1 cellular context compared by ENCODE assay signal in genomic region chr1:12040457-12041051, GRCh38.
TF ChIP-seq lines count a peak whose summit lies in the region.

No MANE protein-coding gene starts in this region.

TF ChIP-seq in K562, 482 proteins besides CTCF, POLR2A, EP300 and RAD21 (continued from another document and continues in another):
- TF ChIP-seq GTF3C2 (IDR thresholded peaks at IDR 0.05; ENCODE audit: borderline replicate concordance, extremely low read depth, insufficient read length) (no peak), BCOR (IDR thresholded peaks at IDR 0.05) (peak; percentile 94), C11orf30 (IDR thresholded peaks at IDR 0.05; ENCODE audit: low read depth) (no peak), KAT7 (CRISPR knock-in tag; IDR thresholded peaks at IDR 0.05; ENCODE audit: borderline replicate concordance) (no peak), TAF15 (IDR thresholded peaks at IDR 0.05; ENCODE audit: low read depth, low read length) (no peak), DLX4 (CRISPR knock-in tag; IDR thresholded peaks at IDR 0.05) (no peak), ZNF232 (CRISPR knock-in tag; IDR thresholded peaks at IDR 0.05) (no peak), POLR2AphosphoS2 (IDR thresholded peaks at IDR 0.05; ENCODE audit: low read length) (no peak), SMAD4 (CRISPR knock-in tag; conservative IDR thresholded peaks at IDR 0.05) (peak; percentile 96), PBX2 (CRISPR knock-in tag; IDR thresholded peaks at IDR 0.05; ENCODE audit: low read depth) (no peak), PBX2 (tag; conservative IDR thresholded peaks at IDR 0.05; ENCODE audit: low read depth) (peak; percentile 72), REST (CRISPR knock-in tag; IDR thresholded peaks at IDR 0.05; ENCODE audit: low read depth) (no peak), MYNN (IDR thresholded peaks at IDR 0.05) (no peak), MYNN (CRISPR knock-in tag; IDR thresholded peaks at IDR 0.05) (no peak), ZNF174 (CRISPR knock-in tag; IDR thresholded peaks at IDR 0.05) (no peak), POLR3A (IDR thresholded peaks at IDR 0.05; ENCODE audit: borderline replicate concordance, extremely low read depth, insufficient read depth, insufficient read length) (no peak), POLR2G (IDR thresholded peaks at IDR 0.05; ENCODE audit: low read depth, low read length) (no peak), XRCC5 (IDR thresholded peaks at IDR 0.05; ENCODE audit: low read depth, low read length) (0 out of 2 replicates have a peak, but pooled peaks have one; percentile 10), SIN3B (IDR thresholded peaks at IDR 0.05; ENCODE audit: low read depth) (no peak), HEY1 (CRISPR knock-in tag; IDR thresholded peaks at IDR 0.05; ENCODE audit: borderline replicate concordance) (no peak), DMBX1 (CRISPR knock-in tag; IDR thresholded peaks at IDR 0.05; ENCODE audit: borderline replicate concordance) (no peak), WHSC1 (IDR thresholded peaks at IDR 0.05; ENCODE audit: low read length) (no peak), ATF1 (CRISPR knock-in tag; IDR thresholded peaks at IDR 0.05) (no peak), ATF1 (tag; IDR thresholded peaks at IDR 0.05) (no peak), HDAC1 (IDR thresholded peaks at IDR 0.05) (no peak; a peak in 1 of 4 replicates), HDGF (IDR thresholded peaks at IDR 0.05) (no peak), PHB (CRISPR knock-in tag; IDR thresholded peaks at IDR 0.05) (no peak), KLF13 (tag; IDR thresholded peaks at IDR 0.05; ENCODE audit: borderline replicate concordance, low read depth) (0 out of 2 replicates have a peak, but pooled peaks have one; percentile 23), NRF1 (conservative IDR thresholded peaks at IDR 0.05 in 1 of 2, IDR thresholded peaks at IDR 0.05 in 1 of 2) (peak in 1 of 2 experiments; percentile 2; a peak in 1 of 4 replicates), ZNF134 (CRISPR knock-in tag; conservative IDR thresholded peaks at IDR 0.05) (no peak), TAF7 (tag; IDR thresholded peaks at IDR 0.05) (no peak), HSF4 (CRISPR knock-in tag; IDR thresholded peaks at IDR 0.05; ENCODE audit: borderline replicate concordance) (no peak), DEAF1 (CRISPR knock-in tag; IDR thresholded peaks at IDR 0.05) (no peak), ZNF512 (tag; IDR thresholded peaks at IDR 0.05) (no peak), ZBTB9 (CRISPR knock-in tag; IDR thresholded peaks at IDR 0.05) (no peak), TRIM28 (IDR thresholded peaks at IDR 0.05) (no peak), FOXP4 (CRISPR knock-in tag; IDR thresholded peaks at IDR 0.05; ENCODE audit: borderline replicate concordance) (no peak), ZNF511 (CRISPR knock-in tag; IDR thresholded peaks at IDR 0.05) (no peak), CBFA2T3 (IDR thresholded peaks at IDR 0.05) (peak; percentile 87), TFAP4 (CRISPR knock-in tag; IDR thresholded peaks at IDR 0.05; ENCODE audit: borderline replicate concordance) (no peak), ZBTB33 (CRISPR knock-in tag; IDR thresholded peaks at IDR 0.05) (no peak), TARDBP (IDR thresholded peaks at IDR 0.05) (no peak), LCOR (CRISPR knock-in tag; IDR thresholded peaks at IDR 0.05) (no peak), HMG20B (CRISPR knock-in tag; IDR thresholded peaks at IDR 0.05) (no peak), SLC30A9 (CRISPR knock-in tag; IDR thresholded peaks at IDR 0.05) (no peak), SMARCA5 (IDR thresholded peaks at IDR 0.05) (peak; percentile 71; the same call in 1 of the 2 replicates), KLF10 (CRISPR knock-in tag; IDR thresholded peaks at IDR 0.05) (no peak), CHD1 (IDR thresholded peaks at IDR 0.05; ENCODE audit: low read length) (no peak)
